16 cellular contexts compared by ENCODE assay signal in genomic region chr13:51122868-51123267, GRCh38. TPM values are rescaled to one million over a fixed set of nuclear protein-coding genes. Genes with fewer than 3 reads are reported as not detected.
A peak's percentile ranks its signal among the peaks of the same experiment; 100 is the strongest.
DNase-seq lines count a peak whose midpoint lies in the region; ATAC-seq and TF ChIP-seq lines count a peak whose summit lies in the region.
"Had no signal": no experiment of that assay in that cellular context is flagged by ENCODE, and none has a peak within 500 bp of the region (broad histone marks: within the 10 kb centered on the region; RNA-seq: fewer than 3 reads in every experiment).

No MANE protein-coding gene starts in this region.

- H3K27ac ChIP-seq in dorsolateral prefrontal cortex (no peak overlapping the region), prostate gland (no peak overlapping the region)
- H3K27ac ChIP-seq: epithelial cell of prostate had no signal

- no peaks in the 10 kb centered on the region for H3K4me1 ChIP-seq in prostate gland (replicated peaks)

- H3K36me3 ChIP-seq in prostate gland, result no peaks in the 10 kb centered on the region

- peak; percentile 79 for ATAC-seq in left lobe of liver
- ATAC-seq: Panc1 had no signal

- H3K4me3 ChIP-seq in dorsolateral prefrontal cortex (no peak overlapping the region), prostate gland (no peak overlapping the region)

- H3K27me3 ChIP-seq in dorsolateral prefrontal cortex (peaks cover 0 to 2% (median 0%) of the 10 kb centered on the region in 45 donors), prostate gland (replicated peaks; ENCODE audit: insufficient read depth) (no peaks in the 10 kb centered on the region)

- 31% methylated on average over 6 of the region's 6 CpGs for WGBS in prostate gland

- no peaks in the 10 kb centered on the region for H3K9me3 ChIP-seq in prostate gland

- TF ChIP-seq CTCF in dorsolateral prefrontal cortex (IDR thresholded peaks at IDR 0.05 in 54 of 56, conservative IDR thresholded peaks at IDR 0.05 in 2 of 56; ENCODE audit: low read depth in 1 of 56, partially characterized antibody in 56 of 56) (no peak), prostate gland (IDR thresholded peaks at IDR 0.05) (no peak)

- TF ChIP-seq POLR2A in prostate gland (IDR thresholded peaks at IDR 0.05), result no peak
- TF ChIP-seq POLR2A in erythroblast (IDR thresholded peaks at IDR 0.05; ENCODE audit: low read length), result no peak

- intact Hi-C loops in dorsolateral prefrontal cortex (cut with DNase I), result no loop called here
- intact Hi-C loops in prostate gland (cut with DNase I), result loop anchor here (10.0 kb wide), 1 partner anchor 1002 kb away; the partner anchor contains the start of gene NEK5

- peak; percentile 38 for DNase-seq in stimulated activated CD4-positive, alpha-beta T cell treated with anti-CD3 and anti-CD28 coated beads, Interleukin-15, amount 100 ng/mL, for 24 hours
- DNase-seq in stimulated activated CD4-positive, alpha-beta T cell treated with anti-CD3 and anti-CD28 coated beads, Interleukin-12 subunit alpha, Interleukin-12 subunit beta, amount 100 ng/mL, for 4 hours, result no peak
- peak; percentile 14 for DNase-seq in RPMI7951 (ENCODE audit: low read depth)
- DNase-seq in left lobe of liver (ENCODE audit: low spot score), result peak; percentile 54
- DNase-seq in dorsolateral prefrontal cortex, result no peak
- DNase-seq in prostate gland (ENCODE audit: low spot score), result no peak
- no peak for DNase-seq in erythroblast (lab: John Stamatoyannopoulos, UW)
- no peak for DNase-seq in anterior cingulate cortex (lab: John Stamatoyannopoulos, UW)
- DNase-seq: hypothalamus, mammary epithelial cell, NCI-H2227 treated with DMSO at 0.1 percent for 48 hours had no signal

RNA-seq across cellular contexts. Expression of gene C13orf42, which starts 11.8 kb away (rescaled TPM):
- not detected in 2 replicates for total RNA-seq in RPMI7951 (2014; rRNA removed; shearing (Covaris generic))
- not detected for total RNA-seq in left lobe of liver
- under 1 TPM in 7 of 120 experiments, not detected in 113; 0.13 to 0.67 (median 0.35) TPM for total RNA-seq in dorsolateral prefrontal cortex
- total RNA-seq in prostate gland, result under 1 TPM in 1 of 2 donors, not detected in 1; 0.57 TPM
- total RNA-seq: CD4-positive, alpha-beta memory T cell; mammary epithelial cell; MCF 10A; omental fat pad had no signal

Comparison
In these comparisons a context has a peak if more than half of its experiments do, and no peak if none do; other contexts are left out.
1. DNase-seq: peak in stimulated activated CD4-positive, alpha-beta T cell treated with anti-CD3 and anti-CD28 coated beads, Interleukin-15, amount 100 ng/mL, for 24 hours (single experiment), RPMI7951 (single experiment) and left lobe of liver (single experiment); none in stimulated activated CD4-positive, alpha-beta T cell treated with anti-CD3 and anti-CD28 coated beads, Interleukin-12 subunit alpha, Interleukin-12 subunit beta, amount 100 ng/mL, for 4 hours (single experiment), dorsolateral prefrontal cortex (0 of 10), prostate gland (single experiment), erythroblast (0 of 2) and anterior cingulate cortex (0 of 58).